Comparison of ENCODE assay signal across 21 cellular contexts in genomic region chr12:39804479-39805241, GRCh38.
"Had no signal": no experiment of that assay in that cellular context is flagged by ENCODE, and none has a peak within 500 bp of the region (broad histone marks: within the 10 kb centered on the region; RNA-seq: fewer than 3 reads in every experiment).

No MANE protein-coding gene starts in this region.

- H3K27ac Mint-ChIP-seq: activated CD4-positive, alpha-beta T cell treated with anti-CD3 and anti-CD28 coated beads, Interleukin-2, amount 10 ng/mL, durations not matched to agents 7 days and 5 days; activated T-helper 1 cell treated with anti-CD3 and anti-CD28 coated beads, Interleukin-12 subunit alpha, Interleukin-12 subunit beta, Interleukin-2, Interleukin-4 antibody, amounts not matched to agents 30 ng/mL and 10 ng/mL and 1 ng/mL, durations not matched to agents 14 hours and 24 hours and 36 hours; T-helper 2 cell treated with Interferon-gamma antibody and Interleukin-4, amounts not matched to agents 5 μg/mL and 100 μg/mL, for 36 hours had no signal

- H3K36me3 ChIP-seq: brain microvascular endothelial cell, lower lobe of right lung, stomach, upper lobe of right lung had no signal

- H3K4me3 Mint-ChIP-seq: activated CD4-positive, alpha-beta T cell treated with anti-CD3 and anti-CD28 coated beads, Interleukin-2, amount 10 ng/mL, durations not matched to agents 7 days and 5 days; activated T-helper 1 cell treated with anti-CD3 and anti-CD28 coated beads, Interleukin-12 subunit alpha, Interleukin-12 subunit beta, Interleukin-2, Interleukin-4 antibody, amounts not matched to agents 30 ng/mL and 10 ng/mL and 1 ng/mL, durations not matched to agents 14 hours and 24 hours and 36 hours; central memory CD8-positive, alpha-beta T cell; naive B cell; T-helper 2 cell treated with Interferon-gamma antibody and Interleukin-4, amounts not matched to agents 5 μg/mL and 100 μg/mL, for 36 hours had no signal

- H3K4me1 ChIP-seq: lower lobe of right lung, stomach, testis, upper lobe of right lung had no signal

- H3K27me3 Mint-ChIP-seq: activated CD4-positive, alpha-beta T cell treated with anti-CD3 and anti-CD28 coated beads, Interleukin-2, amount 10 ng/mL, durations not matched to agents 7 days and 5 days; central memory CD8-positive, alpha-beta T cell; naive B cell had no signal

- H3K9me3 ChIP-seq: lower lobe of right lung, stomach, testis, upper lobe of right lung had no signal

- H3K4me1 Mint-ChIP-seq: activated CD4-positive, alpha-beta T cell treated with anti-CD3 and anti-CD28 coated beads, Interleukin-2, amount 10 ng/mL, durations not matched to agents 7 days and 5 days; naive B cell had no signal

- H3K27ac ChIP-seq: brain microvascular endothelial cell, lower lobe of right lung, stomach, testis, upper lobe of right lung had no signal

- H3K36me3 Mint-ChIP-seq: naive B cell had no signal

- H3K9me3 Mint-ChIP-seq: activated CD4-positive, alpha-beta T cell treated with anti-CD3 and anti-CD28 coated beads, Interleukin-2, amount 10 ng/mL, durations not matched to agents 7 days and 5 days; activated T-helper 1 cell treated with anti-CD3 and anti-CD28 coated beads, Interleukin-12 subunit alpha, Interleukin-12 subunit beta, Interleukin-2, Interleukin-4 antibody, amounts not matched to agents 30 ng/mL and 10 ng/mL and 1 ng/mL, durations not matched to agents 14 hours and 24 hours and 36 hours; central memory CD8-positive, alpha-beta T cell; T-helper 2 cell treated with Interferon-gamma antibody and Interleukin-4, amounts not matched to agents 5 μg/mL and 100 μg/mL, for 36 hours had no signal

- DNase-seq: activated CD4-positive, alpha-beta T cell treated with anti-CD3 and anti-CD28 coated beads, Interleukin-2, amount 10 ng/mL, durations not matched to agents 7 days and 5 days; activated CD8-positive, alpha-beta memory T cell treated with anti-CD3 and anti-CD28 coated beads, Interleukin-2, amount 50 U/mL, for 48 hours; activated naive CD4-positive, alpha-beta T cell; anterior cingulate cortex; brain microvascular endothelial cell; cortex of kidney; effector memory CD4-positive, alpha-beta T cell; foreskin melanocyte; lower lobe of right lung; naive B cell; nucleus accumbens; right cardiac atrium; small intestine; stimulated activated CD4-positive, alpha-beta T cell treated with anti-CD3 and anti-CD28 coated beads, Interleukin-4, amount 100 ng/mL, for 4 hours; stimulated activated CD8-positive, alpha-beta memory T cell treated with anti-CD3 and anti-CD28 coated beads, Interleukin-4, amount 100 ng/mL, for 48 hours; stomach; testis; upper lobe of right lung had no signal

- H3K4me3 ChIP-seq: lower lobe of right lung, stomach, testis, upper lobe of right lung had no signal

- ATAC-seq: lower lobe of right lung, right cardiac atrium, upper lobe of right lung had no signal

- H3K27me3 ChIP-seq: brain microvascular endothelial cell, stomach, testis, upper lobe of right lung had no signal

- FAIRE-seq: small intestine had no signal
